Comparison of ENCODE assay signal across 24 cellular contexts in genomic region chr1:119112244-119112643, GRCh38.
"Had no signal": no experiment of that assay in that cellular context is flagged by ENCODE, and none has a peak within 500 bp of the region (broad histone marks: within the 10 kb centered on the region; RNA-seq: fewer than 3 reads in every experiment).

No MANE protein-coding gene starts in this region.

- H3K27ac Mint-ChIP-seq: dendritic cell treated with granulocyte-macrophage colony-stimulating factor and Interleukin-4, amounts not matched to agents 40 ng/mL and 50 ng/mL, for 4 days; effector memory CD8-positive, alpha-beta T cell; endodermal cell had no signal

- H3K27me3 Mint-ChIP-seq: dendritic cell treated with granulocyte-macrophage colony-stimulating factor and Interleukin-4, amounts not matched to agents 40 ng/mL and 50 ng/mL, for 4 days; effector memory CD8-positive, alpha-beta T cell had no signal

- H3K4me3 Mint-ChIP-seq: dendritic cell treated with granulocyte-macrophage colony-stimulating factor and Interleukin-4, amounts not matched to agents 40 ng/mL and 50 ng/mL, for 4 days; effector memory CD8-positive, alpha-beta T cell; endodermal cell had no signal

- H3K36me3 ChIP-seq: colonic mucosa, esophagus muscularis mucosa, esophagus squamous epithelium, gastrocnemius medialis, gastroesophageal sphincter, heart left ventricle, heart right ventricle had no signal

- H3K4me1 ChIP-seq: colonic mucosa, esophagus muscularis mucosa, foreskin keratinocyte had no signal

- H3K27ac ChIP-seq: colonic mucosa, coronary artery, dorsolateral prefrontal cortex, epithelial cell of prostate, esophagus muscularis mucosa, esophagus squamous epithelium, foreskin keratinocyte, gastrocnemius medialis, gastroesophageal sphincter, heart left ventricle, heart right ventricle had no signal

- DNase-seq: colonic mucosa; cortex of kidney; dermis blood vessel endothelial cell; dorsolateral prefrontal cortex; effector CD4-positive, alpha-beta T cell; effector CD8-positive, alpha-beta T cell; effector memory CD4-positive, alpha-beta T cell; effector memory CD8-positive, alpha-beta T cell; endodermal cell; erythroblast; esophagus squamous epithelium; foreskin fibroblast; foreskin keratinocyte; foreskin melanocyte; gastrocnemius medialis; glutamatergic neuron; head of caudate nucleus; heart left ventricle; heart right ventricle had no signal

- H3K27me3 ChIP-seq: colonic mucosa, dorsolateral prefrontal cortex, esophagus muscularis mucosa, esophagus squamous epithelium, foreskin keratinocyte, gastrocnemius medialis, gastroesophageal sphincter, heart left ventricle, heart right ventricle had no signal

- H3K9me3 Mint-ChIP-seq: endodermal cell had no signal

- H3K9me3 ChIP-seq: colonic mucosa, esophagus muscularis mucosa, esophagus squamous epithelium, gastrocnemius medialis, gastroesophageal sphincter had no signal

- H3K4me3 ChIP-seq: colonic mucosa, coronary artery, dorsolateral prefrontal cortex, esophagus muscularis mucosa, esophagus squamous epithelium, gastrocnemius medialis, gastroesophageal sphincter, heart left ventricle, heart right ventricle had no signal
